Comparison of ENCODE assay signal across 8 cellular contexts in genomic region chr3:52742418-52743041, GRCh38. TPM values are rescaled to one million over a fixed set of nuclear protein-coding genes. Genes with fewer than 3 reads are reported as not detected.
DNase-seq lines count a peak whose midpoint lies in the region; ATAC-seq, FAIRE-seq and TF ChIP-seq lines count a peak whose summit lies in the region.

No MANE protein-coding gene starts in this region.

- H3K36me3 ChIP-seq in DOHH2 (ENCODE audit: control insufficient read depth, low read length) (peaks cover 68% of the 10 kb centered on the region), K562 (ENCODE audit: control insufficient read depth, insufficient read depth, low read length) (peaks cover 55% of the 10 kb centered on the region; the same call in 2 of the 3 replicates)

- POLR2A ChIA-PET in K562 (lab: Yijun Ruan, JAX): no interaction called here

- no peak overlapping the region for H3K9ac ChIP-seq in K562 (ENCODE audit: insufficient read depth in 1 of 2, low read depth in 2 of 2, low read length in 2 of 2)

- H3K4me3 ChIP-seq in DOHH2 (ENCODE audit: low read length): no peak overlapping the region
- H3K4me3 ChIP-seq in K562: no peak overlapping the region

- H3F3A ChIP-seq in DOHH2 (ENCODE audit: control insufficient read depth, insufficient read depth): 0 out of 2 replicates have a peak, but pooled peaks cover 2% of the 10 kb centered on the region

- H3K79me2 ChIP-seq in DOHH2 (ENCODE audit: control insufficient read depth, low read length) (no peaks in the 10 kb centered on the region), K562 (ENCODE audit: control insufficient read depth, insufficient read depth, low read length) (no peaks in the 10 kb centered on the region)

- no peaks in the 10 kb centered on the region for H3K9me1 ChIP-seq in K562 (ENCODE audit: control insufficient read depth, insufficient read depth, low read length)

- H2AFZ ChIP-seq in K562 (ENCODE audit: low read depth, low read length): no peak overlapping the region

- H3K9me2 ChIP-seq in DOHH2 (replicated peaks; ENCODE audit: control insufficient read depth, low read length): no peaks in the 10 kb centered on the region

- in situ Hi-C loops in K562 (cut with MboI): no loop called here

- BruUV-seq in K562 (replicated peaks; lab: Mats Ljungman, UMichigan): no TSS peak

- peak; percentile 66 for ATAC-seq in K562
- ATAC-seq in GM18858 (IDR thresholded peaks at IDR 0.05; ENCODE audit: unreplicated experiment): no peak

- H3K9me3 ChIP-seq in DOHH2 (ENCODE audit: control insufficient read depth, insufficient read depth, low read length) (no peaks in the 10 kb centered on the region), K562 (replicated peaks; ENCODE audit: control insufficient read depth, insufficient read depth, low read depth, low read length) (no peaks in the 10 kb centered on the region)

- TF ChIP-seq EP300 in K562 (IDR thresholded peaks at IDR 0.05; ENCODE audit: low read length): no peak

- H3K4me1 ChIP-seq in DOHH2 (ENCODE audit: control insufficient read depth, low read length): no peaks in the 10 kb centered on the region
- no peaks in the 10 kb centered on the region for H3K4me1 ChIP-seq in K562 (replicated peaks in 1 of 2; ENCODE audit: control insufficient read depth in 2 of 2, insufficient read depth in 2 of 2, low read length in 2 of 2)

- H3K27ac ChIP-seq in DOHH2 (ENCODE audit: low read depth, low read length): no peak overlapping the region
- no peak overlapping the region for H3K27ac ChIP-seq in K562 (ENCODE audit: extremely low read depth, low read depth, low read length)

- FAIRE-seq in K562 (lab: Jason Lieb, UNC): peak; percentile 40

- CTCF ChIA-PET in K562 (lab: Yijun Ruan, JAX; ENCODE audit: low intra/inter-chr PET ratio): interaction anchor here (0.5 to 1.7 kb wide), 5 partner anchors 56 to 574 kb away, joined by 3 to 5 read pairs (median 3); partner anchors contain the start of gene PRKCD

- TF ChIP-seq CTCF in DOHH2 (IDR thresholded peaks at IDR 0.05; ENCODE audit: low read depth, low read length, poor library complexity, severe bottlenecking): peak; percentile 58
- TF ChIP-seq CTCF in K562 (IDR thresholded peaks at IDR 0.05 in 2 of 3, conservative IDR thresholded peaks at IDR 0.05 in 1 of 3; ENCODE audit: insufficient read depth in 2 of 3, low read depth in 1 of 3, low read length in 3 of 3): peak; percentile 44 to 66 (median 46); a peak in 4 of 6 replicates

- H3K27me3 ChIP-seq in DOHH2 (ENCODE audit: control insufficient read depth, low read length) (no peaks in the 10 kb centered on the region), K562 (ENCODE audit: control insufficient read depth in 2 of 2, insufficient read depth in 2 of 2, low read length in 2 of 2) (no peaks in the 10 kb centered on the region)

- H3K4me2 ChIP-seq in DOHH2 (ENCODE audit: low read length) (no peak overlapping the region), K562 (ENCODE audit: insufficient read depth, low read length) (no peak overlapping the region)

- TF ChIP-seq POLR2A in K562 (conservative IDR thresholded peaks at IDR 0.05): no peak

- peak; percentile 69 for TF ChIP-seq RAD21 in K562 (CRISPR knock-in tag; conservative IDR thresholded peaks at IDR 0.05 in 1 of 2, IDR thresholded peaks at IDR 0.05 in 1 of 2)

- DNase-seq in HuH-7 (ENCODE audit: low spot score): peak; percentile 6
- DNase-seq in K562 (ENCODE audit: extremely low read depth in 1 of 4, low spot score in 3 of 4): peak; percentile 16 to 33 (median 26)
- peak; percentile 47 for DNase-seq in kidney tubule cell (ENCODE audit: low spot score)
- no peak for DNase-seq in C1 segment of cervical spinal cord (lab: John Stamatoyannopoulos, UW)
- DNase-seq in mesenteric fat pad (ENCODE audit: low spot score): no peak
- DNase-seq in activated CD8-positive, alpha-beta memory T cell treated with anti-CD3 and anti-CD28 coated beads, Interleukin-2, amount 50 U/mL, for 48 hours: no peak

- intact Hi-C loops in K562 (cut with micrococcal nuclease): loop anchor here (5.0 to 10.0 kb wide), 2 partner anchors 90 to 332 kb away; partner anchors contain the start of gene ITIH4

- 39% methylated on average over 3 of the region's 3 CpGs for WGBS in K562 (ENCODE audit: insufficient coverage, low coverage, missing lambda C conversion rate)

- no peaks in the 10 kb centered on the region for H4K20me1 ChIP-seq in DOHH2 (ENCODE audit: control insufficient read depth, insufficient read depth, low read depth, low read length)
- H4K20me1 ChIP-seq in K562 (replicated peaks; ENCODE audit: control insufficient read depth, insufficient read depth, low read length): no peaks in the 10 kb centered on the region

RNA-seq across cellular contexts. Expression of gene NEK4, which starts 28.2 kb away (rescaled TPM):
- total RNA-seq in K562 (2011; cell fraction: chromatin; rRNA removed; ENCODE audit: low replicate concordance): 29.9 and 31.3 TPM in 2 replicates
- total RNA-seq in K562 (2011; cell fraction: nucleolus; rRNA removed): 17.1 and 27.0 TPM in 2 replicates
- 14.4 and 20.8 TPM in 2 replicates for total RNA-seq in K562 (2011; cell fraction: nucleoplasm; rRNA removed)
- 15.5 and 17.5 TPM in 2 replicates for total RNA-seq in K562 (2014; rRNA removed)
- total RNA-seq in K562 (2014; rRNA removed; fragmentation: Illumina TruSeq; extraction: Trizol): 20.9 and 22.7 TPM in 2 replicates
- 21.3 and 23.4 TPM in 2 replicates for total RNA-seq in K562 (2015; rRNA removed; fragmentation: Illumina TruSeq; extraction: Trizol)
- 17.6 and 23.1 TPM in 2 replicates for total RNA-seq in K562 (2021)
- polyA plus RNA-seq in K562 (2011; rRNA removed): 16.5 and 17.7 TPM in 2 replicates
- 5.4 and 5.9 TPM in 2 replicates for polyA plus RNA-seq in K562 (2011; cell fraction: cytosol; rRNA removed)
- polyA plus RNA-seq in K562 (2011; cell fraction: nucleus; rRNA removed): 9.1 and 12.6 TPM in 2 replicates
- polyA plus RNA-seq in K562 (2012): 7.5 and 8.1 TPM in 2 replicates
- polyA plus RNA-seq in K562 (2014; fragmentation: Illumina TruSeq; extraction: Trizol): 13.3 and 16.6 TPM in 2 replicates
- 1 to 10 TPM; 5.8 to 6.9 TPM for polyA plus RNA-seq in K562 (2014; fragmentation: Nextera tagmentation; extraction: Ambion mirVana)
- polyA plus RNA-seq in K562 (2014; rRNA removed): 11.2 and 11.3 TPM in 2 replicates
- 28.4 and 29.0 TPM in 2 replicates for polyA minus RNA-seq in K562 (2011; rRNA and poly(A)+ RNA removed)
- polyA minus RNA-seq in K562 (2011; cell fraction: cytosol; rRNA and poly(A)+ RNA removed): 10.6 and 16.1 TPM in 2 replicates
- polyA minus RNA-seq in K562 (2011; cell fraction: nucleus; rRNA and poly(A)+ RNA removed): 10.5 and 19.2 TPM in 2 replicates
- total RNA-seq in mesenteric fat pad: 18.1 TPM

RNA-seq across cellular contexts. Expression of gene ITIH1, which starts 34.9 kb away (rescaled TPM):
- total RNA-seq in K562 (2011; cell fraction: chromatin; rRNA removed; ENCODE audit: low replicate concordance): not detected in 2 replicates
- not detected in 2 replicates for total RNA-seq in K562 (2011; cell fraction: nucleolus; rRNA removed)
- not detected in 2 replicates for total RNA-seq in K562 (2011; cell fraction: nucleoplasm; rRNA removed)
- not detected in 2 replicates for total RNA-seq in K562 (2014; rRNA removed)
- total RNA-seq in K562 (2014; rRNA removed; fragmentation: Illumina TruSeq; extraction: Trizol): not detected in 2 replicates
- total RNA-seq in K562 (2015; rRNA removed; fragmentation: Illumina TruSeq; extraction: Trizol): not detected in 2 replicates
- total RNA-seq in K562 (2021): 0.11 and 0.31 TPM in 2 replicates
- not detected in 2 replicates for polyA plus RNA-seq in K562 (2011; rRNA removed)
- polyA plus RNA-seq in K562 (2011; cell fraction: cytosol; rRNA removed): not detected in 2 replicates
- not detected in 2 replicates for polyA plus RNA-seq in K562 (2011; cell fraction: nucleus; rRNA removed)
- polyA plus RNA-seq in K562 (2012): not detected in 2 replicates
- polyA plus RNA-seq in K562 (2014; fragmentation: Illumina TruSeq; extraction: Trizol): not detected in 2 replicates
- not detected for polyA plus RNA-seq in K562 (2014; fragmentation: Nextera tagmentation; extraction: Ambion mirVana)
- polyA plus RNA-seq in K562 (2014; rRNA removed): not detected in 2 replicates
- not detected in 2 replicates for polyA minus RNA-seq in K562 (2011; rRNA and poly(A)+ RNA removed)
- not detected in 2 replicates for polyA minus RNA-seq in K562 (2011; cell fraction: cytosol; rRNA and poly(A)+ RNA removed)
- not detected in 2 replicates for polyA minus RNA-seq in K562 (2011; cell fraction: nucleus; rRNA and poly(A)+ RNA removed)
- total RNA-seq in mesenteric fat pad: not detected

RNA-seq across cellular contexts. Expression of gene SPCS1, which starts 36.6 kb away (rescaled TPM):
- total RNA-seq in K562 (2011; cell fraction: chromatin; rRNA removed; ENCODE audit: low replicate concordance): 34.7 and 47.5 TPM in 2 replicates
- 40.5 and 56.0 TPM in 2 replicates for total RNA-seq in K562 (2011; cell fraction: nucleolus; rRNA removed)
- total RNA-seq in K562 (2011; cell fraction: nucleoplasm; rRNA removed): 70.4 and 81.2 TPM in 2 replicates
- 66.4 and 85.0 TPM in 2 replicates for total RNA-seq in K562 (2014; rRNA removed)
- 110 and 134 TPM in 2 replicates for total RNA-seq in K562 (2014; rRNA removed; fragmentation: Illumina TruSeq; extraction: Trizol)
- 124 and 127 TPM in 2 replicates for total RNA-seq in K562 (2015; rRNA removed; fragmentation: Illumina TruSeq; extraction: Trizol)
- 103 and 110 TPM in 2 replicates for total RNA-seq in K562 (2021)
- polyA plus RNA-seq in K562 (2011; rRNA removed): 62.3 and 73.9 TPM in 2 replicates
- 107 and 117 TPM in 2 replicates for polyA plus RNA-seq in K562 (2011; cell fraction: cytosol; rRNA removed)
- polyA plus RNA-seq in K562 (2011; cell fraction: nucleus; rRNA removed): 24.9 and 35.8 TPM in 2 replicates
- 147 TPM in 2 replicates for polyA plus RNA-seq in K562 (2012)
- 127 and 141 TPM in 2 replicates for polyA plus RNA-seq in K562 (2014; fragmentation: Illumina TruSeq; extraction: Trizol)
- polyA plus RNA-seq in K562 (2014; fragmentation: Nextera tagmentation; extraction: Ambion mirVana): 100 to 1,000 TPM; 504 to 567 TPM
- polyA plus RNA-seq in K562 (2014; rRNA removed): 107 and 136 TPM in 2 replicates
- polyA minus RNA-seq in K562 (2011; rRNA and poly(A)+ RNA removed): 67.7 and 79.5 TPM in 2 replicates
- 70.8 and 79.2 TPM in 2 replicates for polyA minus RNA-seq in K562 (2011; cell fraction: cytosol; rRNA and poly(A)+ RNA removed)
- 11.3 and 18.3 TPM in 2 replicates for polyA minus RNA-seq in K562 (2011; cell fraction: nucleus; rRNA and poly(A)+ RNA removed)
- total RNA-seq in mesenteric fat pad: 65.7 TPM

RNA-seq across cellular contexts. Expression of gene GLT8D1, which starts 36.9 kb away (rescaled TPM):
- total RNA-seq in K562 (2011; cell fraction: chromatin; rRNA removed; ENCODE audit: low replicate concordance): 61.4 and 99.0 TPM in 2 replicates
- 49.5 and 50.0 TPM in 2 replicates for total RNA-seq in K562 (2011; cell fraction: nucleolus; rRNA removed)
- total RNA-seq in K562 (2011; cell fraction: nucleoplasm; rRNA removed): 58.9 and 61.7 TPM in 2 replicates
- total RNA-seq in K562 (2014; rRNA removed) (31.3 and 33.0 TPM in 2 replicates), K562 (2014; rRNA removed; fragmentation: Illumina TruSeq; extraction: Trizol) (34.7 and 38.5 TPM in 2 replicates), K562 (2015; rRNA removed; fragmentation: Illumina TruSeq; extraction: Trizol) (33.1 and 34.8 TPM in 2 replicates), K562 (2021) (26.7 and 28.6 TPM in 2 replicates), mesenteric fat pad (33.2 TPM)
- polyA plus RNA-seq in K562 (2011; rRNA removed) (59.5 and 65.9 TPM in 2 replicates), K562 (2014; fragmentation: Illumina TruSeq; extraction: Trizol) (38.6 and 43.7 TPM in 2 replicates), K562 (2014; fragmentation: Nextera tagmentation; extraction: Ambion mirVana) (10 to 100 TPM; 14.1 to 21.6 TPM), K562 (2014; rRNA removed) (33.7 and 34.4 TPM in 2 replicates)
- polyA plus RNA-seq in K562 (2011; cell fraction: cytosol; rRNA removed): 33.7 and 36.0 TPM in 2 replicates
- polyA plus RNA-seq in K562 (2011; cell fraction: nucleus; rRNA removed): 65.1 and 85.6 TPM in 2 replicates
- 35.9 and 44.1 TPM in 2 replicates for polyA plus RNA-seq in K562 (2012)
- 36.5 and 37.0 TPM in 2 replicates for polyA minus RNA-seq in K562 (2011; rRNA and poly(A)+ RNA removed)
- 15.5 and 16.5 TPM in 2 replicates for polyA minus RNA-seq in K562 (2011; cell fraction: cytosol; rRNA and poly(A)+ RNA removed)
- 22.8 and 34.1 TPM in 2 replicates for polyA minus RNA-seq in K562 (2011; cell fraction: nucleus; rRNA and poly(A)+ RNA removed)

RNA-seq across cellular contexts. Expression of gene ITIH3, which starts 52.1 kb away (rescaled TPM):
- not detected in 2 replicates for total RNA-seq in K562 (2011; cell fraction: chromatin; rRNA removed; ENCODE audit: low replicate concordance)
- not detected in 2 replicates for total RNA-seq in K562 (2011; cell fraction: nucleolus; rRNA removed)
- total RNA-seq in K562 (2011; cell fraction: nucleoplasm; rRNA removed): not detected in 2 replicates
- total RNA-seq in K562 (2014; rRNA removed) (not detected in 2 replicates), K562 (2014; rRNA removed; fragmentation: Illumina TruSeq; extraction: Trizol) (0.07 TPM in 1 of 2 replicates, not detected in the other), K562 (2015; rRNA removed; fragmentation: Illumina TruSeq; extraction: Trizol) (not detected in 2 replicates), K562 (2021) (0.25 and 0.35 TPM in 2 replicates), mesenteric fat pad (0.71 TPM)
- polyA plus RNA-seq in K562 (2011; rRNA removed) (not detected in 2 replicates), K562 (2014; fragmentation: Illumina TruSeq; extraction: Trizol) (not detected in 2 replicates), K562 (2014; fragmentation: Nextera tagmentation; extraction: Ambion mirVana) (not detected), K562 (2014; rRNA removed) (not detected in 2 replicates)
- not detected in 2 replicates for polyA plus RNA-seq in K562 (2011; cell fraction: cytosol; rRNA removed)
- polyA plus RNA-seq in K562 (2011; cell fraction: nucleus; rRNA removed): 0.04 and 0.24 TPM in 2 replicates
- polyA plus RNA-seq in K562 (2012): not detected in 2 replicates
- not detected in 2 replicates for polyA minus RNA-seq in K562 (2011; rRNA and poly(A)+ RNA removed)
- polyA minus RNA-seq in K562 (2011; cell fraction: cytosol; rRNA and poly(A)+ RNA removed): 4.0 TPM in 1 of 2 replicates, not detected in the other
- not detected in 2 replicates for polyA minus RNA-seq in K562 (2011; cell fraction: nucleus; rRNA and poly(A)+ RNA removed)

Comparison
In these comparisons a context has a peak if more than half of its experiments do, and no peak if none do; other contexts are left out.
1. DNase-seq: peak in HuH-7 (single experiment), K562 (4 of 4) and kidney tubule cell (single experiment); none in C1 segment of cervical spinal cord (0 of 14), mesenteric fat pad (single experiment) and activated CD8-positive, alpha-beta memory T cell treated with anti-CD3 and anti-CD28 coated beads, Interleukin-2, amount 50 U/mL, for 48 hours (single experiment).